In the genomic region with DNA sequence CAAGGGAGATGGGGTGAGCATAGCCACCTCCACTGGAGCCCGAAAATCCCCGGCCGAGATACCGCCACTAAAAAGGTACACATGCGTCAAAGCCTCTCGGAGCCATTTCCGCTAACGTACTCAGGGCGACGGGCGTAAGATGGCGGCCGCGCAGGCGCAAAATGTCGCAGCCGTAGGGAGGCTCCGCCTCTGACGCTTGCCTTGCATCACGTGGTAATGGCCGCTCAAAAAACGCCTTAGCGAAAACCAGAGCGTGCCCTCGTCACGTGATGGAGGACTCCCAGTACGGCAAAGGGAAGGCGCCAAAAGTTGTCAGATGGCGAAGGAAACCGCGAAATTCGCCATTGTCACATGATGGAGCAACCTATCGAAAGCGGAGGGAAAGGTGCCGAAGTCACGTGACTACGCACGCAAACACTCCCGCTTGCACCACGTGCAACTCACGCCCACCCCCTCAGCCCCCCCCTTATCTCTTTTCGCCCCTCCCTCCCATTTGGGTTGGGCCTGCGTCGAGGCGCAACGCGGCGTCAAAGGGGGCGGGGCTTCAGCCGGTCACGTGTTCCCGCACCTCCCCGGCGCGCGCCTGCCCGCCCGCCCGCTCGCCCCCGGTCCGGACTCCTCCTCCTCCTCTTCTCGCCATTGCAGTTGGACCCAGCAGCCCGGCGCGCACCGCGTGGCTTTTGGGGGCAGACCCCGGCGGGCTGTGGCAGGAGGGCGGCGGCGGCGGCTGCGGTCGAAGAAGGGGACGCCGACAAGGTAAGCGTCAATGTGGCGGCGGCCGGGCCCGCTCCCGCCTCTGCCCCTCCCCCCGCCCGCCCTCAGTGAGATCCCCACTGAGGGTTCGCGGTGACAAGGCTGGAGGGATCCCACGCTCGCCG, we compare ENCODE assay signal across 8 cellular contexts. TPM values are rescaled to one million over a fixed set of nuclear protein-coding genes. Genes with fewer than 3 reads are reported as not detected.
DNase-seq lines count a peak whose midpoint lies in the region; ATAC-seq and TF ChIP-seq lines count a peak whose summit lies in the region.

A gene (plus strand): TSS at position 615 of the 878 bp plus-strand sequence. CDS start 16,260 bp downstream, outside the sequence.

- peak; percentile 97 for DNase-seq in AG20443 (ENCODE audit: low spot score)
- peak; percentile 99 for DNase-seq in NCI-H510A (lab: John Stamatoyannopoulos, UW)
- peak; percentile 100 for DNase-seq in activated CD4-positive, alpha-beta T cell treated with anti-CD3 and anti-CD28 coated beads for 1 hour
- peak; percentile 99 for DNase-seq in cerebellum (ENCODE audit: low spot score)
- peak; percentile 100 for DNase-seq in islet precursor cell
- peak; percentile 99 to 100 (median 99) for DNase-seq in stimulated activated CD4-positive, alpha-beta T cell treated with anti-CD3 and anti-CD28 coated beads, Interleukin-12 subunit alpha, Interleukin-12 subunit beta, amount 100 ng/mL, for 48 hours (ENCODE audit: low read depth in 2 of 3, low spot score in 1 of 3)

- peak; percentile 70 for ATAC-seq in HG03432 (IDR thresholded peaks at IDR 0.05; ENCODE audit: unreplicated experiment)

- TF ChIP-seq POLR2A in GM19099 (IDR thresholded peaks at IDR 0.05; ENCODE audit: extremely low read depth, insufficient read length, low read depth), result peak; percentile 96

RNA-seq across cellular contexts. Expression of the gene that starts here (rescaled TPM):
- 163 TPM for total RNA-seq in cerebellum

Comparison
In these comparisons a context has a peak if more than half of its experiments do, and no peak if none do; other contexts are left out.
1. Peak in every context shown above with its lines: DNase-seq and ATAC-seq.